In the genomic region with DNA sequence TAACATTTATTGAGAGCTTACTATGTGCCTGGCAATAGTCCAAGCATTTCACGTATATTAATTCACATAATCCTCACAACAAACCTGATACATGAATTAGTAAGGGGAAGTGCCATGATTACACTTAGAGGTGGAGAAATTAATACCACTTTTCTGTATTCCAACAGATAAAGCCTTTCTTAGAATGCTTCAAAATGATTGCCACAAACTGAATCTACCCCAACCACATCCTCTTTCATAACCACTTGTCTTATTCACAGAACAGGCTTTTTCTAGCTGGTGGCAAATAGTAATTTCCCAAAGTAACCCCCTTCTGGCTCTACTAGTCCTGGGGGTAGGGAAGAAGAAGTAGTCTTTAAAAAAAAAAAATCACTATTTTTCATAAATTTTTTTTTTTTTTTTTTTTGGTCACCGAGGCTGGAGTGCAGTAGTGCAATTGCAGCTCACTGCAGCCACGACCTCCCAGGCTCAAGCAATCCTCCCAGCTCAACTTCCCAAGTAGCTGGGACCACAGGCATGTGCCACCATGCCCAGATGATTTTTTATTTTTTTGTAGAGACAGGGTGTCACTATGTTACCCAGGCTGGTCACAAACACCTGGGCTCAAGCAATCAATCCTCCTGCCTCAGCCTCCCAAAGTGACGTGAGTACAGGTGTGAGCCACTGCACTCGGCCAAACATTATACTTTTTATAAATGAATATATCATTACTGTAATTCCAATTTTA, we compare ENCODE assay signal across 8 cellular contexts. TPM values are rescaled to one million over a fixed set of nuclear protein-coding genes. Genes with fewer than 3 reads are reported as not detected.
DNase-seq lines count a peak whose midpoint lies in the region; ATAC-seq, FAIRE-seq and TF ChIP-seq lines count a peak whose summit lies in the region.

No MANE protein-coding gene starts in this region.

- SMC1A ChIA-PET in GM12878 (lab: Charles Lee; ENCODE audit: uncharacterized antibody, unreplicated experiment) = interaction anchor here (0.5 to 2.9 kb wide), 6 partner anchors 9 to 1452 kb away, joined by 3 to 20 read pairs (median 5); no protein-coding TSS in a partner anchor

- CTCF ChIA-PET in GM12878 (lab: Yijun Ruan, JAX) = interaction anchor here (0.8 to 1.6 kb wide), 4 partner anchors 47 to 127 kb away, joined by 3 to 6 read pairs (median 4); no protein-coding TSS in a partner anchor

- TF ChIP-seq RAD21 in GM12878 (IDR thresholded peaks at IDR 0.05; ENCODE audit: insufficient read depth, low read depth, low read length) = no peak

- H3K4me3 ChIP-seq in GM12878 = no peak overlapping the region
- no peak overlapping the region for H3K4me3 ChIP-seq in uterus

- WGBS in GM12878 (ENCODE audit: insufficient coverage, insufficient replicate concordance, low lambda C conversion rate, missing lambda C conversion rate) = 69% methylated on average over 4 of the region's 5 CpGs

- RAD21 ChIA-PET in GM12878 (lab: Charles Lee; ENCODE audit: unreplicated experiment) = interaction anchor here (0.7 to 2.9 kb wide), 5 partner anchors 54 to 764 kb away, joined by 3 to 15 read pairs (median 3); no protein-coding TSS in a partner anchor

- DNase-seq in Daoy (ENCODE audit: low read depth) (peak; percentile 29), GM20000 (ENCODE audit: low spot score) (peak; percentile 18), GM12878 (ENCODE audit: low read depth, low spot score) (peak; percentile 53), NCI-H2171 treated with DMSO at 0.1 percent for 48 hours (lab: John Stamatoyannopoulos, UW) (no peak), uterus (no peak), NCI-H524 (lab: John Stamatoyannopoulos, UW) (no peak), hypothalamus (lab: John Stamatoyannopoulos, UW) (no peak)

- TF ChIP-seq POLR2A in GM12878 (IDR thresholded peaks at IDR 0.05; ENCODE audit: low read depth, low read length) (no peak), uterus (IDR thresholded peaks at IDR 0.05) (no peak)

- peak in 1 of 2 experiments; percentile 23; a peak in 1 of 4 replicates for TF ChIP-seq EP300 in GM12878 (IDR thresholded peaks at IDR 0.05; ENCODE audit: borderline replicate concordance in 1 of 2, control insufficient read depth in 1 of 2, low read depth in 2 of 2, low read length in 2 of 2)

- BruUV-seq in GM12878 (replicated peaks; lab: Mats Ljungman, UMichigan) = no TSS peak

- H3K36me3 ChIP-seq in GM12878 (ENCODE audit: control insufficient read depth in 2 of 2, insufficient read depth in 2 of 2, low read length in 1 of 2) (no peaks in the 10 kb centered on the region), uterus (no peaks in the 10 kb centered on the region)

- no peaks in the 10 kb centered on the region for H3K27me3 ChIP-seq in GM12878 (replicated peaks in 1 of 2; ENCODE audit: control insufficient read depth in 2 of 2, insufficient read depth in 2 of 2, low read length in 1 of 2)
- H3K27me3 ChIP-seq in uterus = no peaks in the 10 kb centered on the region

- no peak for TF ChIP-seq CTCF in GM20000 (IDR thresholded peaks at IDR 0.05; ENCODE audit: extremely low read depth, missing control alignments)
- TF ChIP-seq CTCF in GM12878 (IDR thresholded peaks at IDR 0.05 in 2 of 3, conservative IDR thresholded peaks at IDR 0.05 in 1 of 3; ENCODE audit: control insufficient read depth in 2 of 3, extremely low read depth in 1 of 3, insufficient read depth in 1 of 3, low read depth in 3 of 3, low read length in 3 of 3) = no peak
- TF ChIP-seq CTCF in uterus (IDR thresholded peaks at IDR 0.05) = no peak

- H3K27ac ChIP-seq in GM12878 (ENCODE audit: control insufficient read depth, insufficient read depth) (no peak overlapping the region), uterus (peak overlapping the region in 1 of 2 donors; percentile 30)

- in situ Hi-C loops in GM12878 (cut with MboI) = no loop called here

- no peaks in the 10 kb centered on the region for H4K20me1 ChIP-seq in GM12878 (ENCODE audit: control insufficient read depth, insufficient read depth)

- intact Hi-C loops in GM12878 (cut with micrococcal nuclease; ENCODE audit: unreplicated experiment) (no loop called here), uterus (cut with DNase I; ENCODE audit: low total_unique reads) (no loop called here)

- POLR2A ChIA-PET in GM12878 (lab: Charles Lee) = interaction anchor here (0.5 to 1.2 kb wide), 4 partner anchors 9 to 52 kb away, joined by 3 to 7 read pairs (median 4); no protein-coding TSS in a partner anchor

- no peak overlapping the region for H2AFZ ChIP-seq in GM12878 (ENCODE audit: control insufficient read depth, low read depth, low read length)

- H3K4me2 ChIP-seq in GM12878 (ENCODE audit: control insufficient read depth, insufficient read depth) = peak overlapping the region; percentile 85; the same call in 1 of the 2 replicates

- no peaks in the 10 kb centered on the region for H3K79me2 ChIP-seq in GM12878 (ENCODE audit: control insufficient read depth, insufficient read depth, low read length)

- peak; percentile 51 for ATAC-seq in HG03457 (IDR thresholded peaks at IDR 0.05; ENCODE audit: unreplicated experiment)
- ATAC-seq in GM12878 = peak; percentile 75

- FAIRE-seq in GM12878 (lab: Jason Lieb, UNC) = peak; percentile 70

- H3K4me1 ChIP-seq in GM12878 (ENCODE audit: control insufficient read depth, insufficient read depth, low read length) (peaks cover 19% of the 10 kb centered on the region), uterus (no peaks in the 10 kb centered on the region)

- H3K9me3 ChIP-seq in GM12878 (replicated peaks; ENCODE audit: control insufficient read depth, insufficient read depth, low read length) (no peaks in the 10 kb centered on the region), uterus (no peaks in the 10 kb centered on the region)

- H3K9ac ChIP-seq in GM12878 (ENCODE audit: control insufficient read depth, insufficient read depth, low read length) = no peak overlapping the region

TF ChIP-seq in GM12878, 131 proteins besides CTCF, POLR2A, EP300 and RAD21 (continues in another document):
- TF ChIP-seq MTA3 (IDR thresholded peaks at IDR 0.05; ENCODE audit: borderline replicate concordance, low read length) (peak; percentile 72; the same call in 1 of the 2 replicates), MYC (IDR thresholded peaks at IDR 0.05; ENCODE audit: insufficient read depth, insufficient read length, insufficient replicate concordance, low read length, severe bottlenecking) (no peak), CBFB (IDR thresholded peaks at IDR 0.05; ENCODE audit: low read depth) (peak; percentile 74), RELB (IDR thresholded peaks at IDR 0.05; ENCODE audit: low read depth) (0 out of 2 replicates have a peak, but pooled peaks have one; percentile 35), CREM (IDR thresholded peaks at IDR 0.05; ENCODE audit: low read depth) (peak; percentile 30; the same call in 1 of the 2 replicates), ZNF384 (IDR thresholded peaks at IDR 0.05; ENCODE audit: borderline replicate concordance, low read depth, low read length) (peak; percentile 24; the same call in 1 of the 2 replicates), LARP7 (IDR thresholded peaks at IDR 0.05) (no peak), JUNB (IDR thresholded peaks at IDR 0.05) (peak; percentile 23; the same call in 1 of the 2 replicates), SPI1 (IDR thresholded peaks at IDR 0.05; ENCODE audit: borderline replicate concordance, insufficient read depth, low read depth, low read length) (peak; percentile 79), NFIC (IDR thresholded peaks at IDR 0.05; ENCODE audit: low read depth, low read length) (peak; percentile 45), EED (IDR thresholded peaks at IDR 0.05; ENCODE audit: low read depth) (0 out of 2 replicates have a peak, but pooled peaks have one; percentile 28), IKZF1 (conservative IDR thresholded peaks at IDR 0.05) (peak; percentile 56), SP1 (IDR thresholded peaks at IDR 0.05; ENCODE audit: low read depth, low read length) (no peak), DPF2 (IDR thresholded peaks at IDR 0.05) (no peak)

RNA-seq across cellular contexts. Expression of gene ARID2, which starts 59.0 kb away (rescaled TPM):
- total RNA-seq in Daoy (2014; rRNA removed; shearing (Covaris generic)) = 12.9 and 13.1 TPM in 2 replicates
- 223 and 230 TPM in 2 replicates for total RNA-seq in GM12878 (2013; cell fraction: nucleolus; rRNA removed)
- total RNA-seq in GM12878 (2014; rRNA removed) = 20.6 and 20.7 TPM in 2 replicates
- 23.3 and 24.2 TPM in 2 replicates for total RNA-seq in GM12878 (2014; rRNA removed; fragmentation: Illumina TruSeq; extraction: Trizol)
- 19.8 and 21.3 TPM in 2 replicates for total RNA-seq in GM12878 (2021)
- polyA plus RNA-seq in GM12878 (2011; ENCODE audit: low read depth) = 3.8 TPM
- 29.8 and 30.2 TPM in 2 replicates for polyA plus RNA-seq in GM12878 (2011; rRNA removed)
- 18.6 and 19.1 TPM in 2 replicates for polyA plus RNA-seq in GM12878 (2011; cell fraction: cytosol; rRNA removed)
- polyA plus RNA-seq in GM12878 (2011; cell fraction: nucleus; rRNA removed) = 29.1 and 41.0 TPM in 2 replicates
- 5.5 and 5.6 TPM in 2 replicates for polyA plus RNA-seq in GM12878 (2012)
- polyA plus RNA-seq in GM12878 (2014; fragmentation: Illumina TruSeq; extraction: Trizol) = 13.5 and 13.6 TPM in 2 replicates
- 10 to 100 TPM in 1 of 2 experiments, 1 to 10 TPM in 1; 9.7 to 24.7 TPM for polyA plus RNA-seq in GM12878 (2014; fragmentation: Nextera tagmentation; extraction: Ambion mirVana)
- polyA plus RNA-seq in GM12878 (2014; rRNA removed) = 8.5 and 9.2 TPM in 2 replicates
- 10 to 100 TPM; 16.5 to 20.0 TPM for polyA plus RNA-seq in GM12878 (2016; fragmentation: Nextera tagmentation; extraction: Ambion mirVana)
- 103 and 134 TPM in 2 replicates for polyA minus RNA-seq in GM12878 (2011; rRNA and poly(A)+ RNA removed)
- 21.1 and 27.6 TPM in 2 replicates for polyA minus RNA-seq in GM12878 (2011; cell fraction: cytosol; rRNA and poly(A)+ RNA removed)
- polyA minus RNA-seq in GM12878 (2011; cell fraction: nucleus; rRNA and poly(A)+ RNA removed) = 91.2 and 134 TPM in 2 replicates
- total RNA-seq in uterus = 100 to 1,000 TPM in 1 of 4 donors, 10 to 100 TPM in 3; 24.3 to 112 (median 56.8) TPM

Comparison
In these comparisons a context has a peak if more than half of its experiments do, and no peak if none do; other contexts are left out.
1. DNase-seq: peak in Daoy (single experiment), GM20000 (single experiment) and GM12878 (single experiment); none in NCI-H2171 treated with DMSO at 0.1 percent for 48 hours (single experiment), uterus (0 of 2), NCI-H524 (0 of 2) and hypothalamus (0 of 51).